Comparison of ENCODE assay signal across 13 cellular contexts in the genomic region with DNA sequence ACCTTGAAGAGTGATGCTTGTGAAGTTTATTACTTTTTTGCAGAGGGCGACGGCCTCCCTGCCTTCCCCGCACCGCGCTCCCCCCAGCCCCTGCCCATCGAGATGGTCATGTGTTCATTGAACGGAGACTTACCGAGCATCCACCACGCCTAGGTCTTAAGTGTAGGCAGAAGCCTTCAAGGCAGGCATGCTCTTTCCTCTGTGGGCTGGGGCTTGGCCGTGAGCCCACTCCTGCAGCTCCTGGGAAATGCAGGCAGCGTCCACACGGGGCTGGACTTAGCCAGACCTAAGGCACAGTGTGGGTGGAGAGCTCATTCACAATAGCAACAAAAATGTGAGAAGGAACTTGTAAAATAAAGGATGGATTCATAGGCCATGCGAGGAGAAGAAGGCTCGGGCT. TPM values are rescaled to one million over a fixed set of nuclear protein-coding genes. Genes with fewer than 3 reads are reported as not detected.
DNase-seq lines count a peak whose midpoint lies in the region; ATAC-seq, FAIRE-seq and TF ChIP-seq lines count a peak whose summit lies in the region.
"Had no signal": no experiment of that assay in that cellular context is flagged by ENCODE, and none has a peak within 500 bp of the region (broad histone marks: within the 10 kb centered on the region; RNA-seq: fewer than 3 reads in every experiment).

No MANE protein-coding gene starts in this region.

- DNase-seq in T-helper 1 cell (no peak), bronchial epithelial cell (ENCODE audit: low read depth) (peak; percentile 26), left colon (peak; percentile 5 to 38), type B pancreatic cell (ENCODE audit: extremely low spot score, unreplicated experiment) (no peak), NCI-H524 treated with DMSO at 0.1 percent for 48 hours (lab: John Stamatoyannopoulos, UW) (no peak)
- DNase-seq in stimulated activated CD4-positive, alpha-beta T cell treated with anti-CD3 and anti-CD28 coated beads, Interleukin-1b, Interleukin-23, amount 100 ng/mL, for 48 hours: no peak
- DNase-seq: effector memory CD4-positive, alpha-beta T cell had no signal

- H3K4me3 ChIP-seq in bronchial epithelial cell (ENCODE audit: low read depth, low read length): no peak overlapping the region
- H3K4me3 ChIP-seq: BLaER1 treated with 17β-estradiol and CSF1 and Interleukin-3, amounts not matched to agents 10 nM and 100 nM had no signal

- no peak overlapping the region for H3K4me3 Mint-ChIP-seq in T-helper 1 cell treated with Interleukin-12 subunit alpha and Interleukin-12 subunit beta and Interleukin-4 antibody, amounts not matched to agents 30 μg/mL and 1 μg/mL, for 36 hours
- no peak overlapping the region for H3K4me3 Mint-ChIP-seq in type B pancreatic cell
- H3K4me3 Mint-ChIP-seq: IgD-negative memory B cell had no signal

- TF ChIP-seq CTCF in bronchial epithelial cell (IDR thresholded peaks at IDR 0.05; ENCODE audit: insufficient read depth, low read length, severe bottlenecking) (no peak), type B pancreatic cell (conservative IDR thresholded peaks at IDR 0.05) (no peak)

- intact Hi-C loops in left colon (cut with DNase I, micrococcal nuclease): no loop called here

- no peaks in the 10 kb centered on the region for H3K9me3 Mint-ChIP-seq in T-helper 1 cell treated with Interleukin-12 subunit alpha and Interleukin-12 subunit beta and Interleukin-4 antibody, amounts not matched to agents 30 μg/mL and 1 μg/mL, for 36 hours
- H3K9me3 Mint-ChIP-seq in type B pancreatic cell: no peaks in the 10 kb centered on the region
- H3K9me3 Mint-ChIP-seq: IgD-negative memory B cell had no signal

- no peaks in the 10 kb centered on the region for H3K27me3 ChIP-seq in bronchial epithelial cell (ENCODE audit: control insufficient read depth, insufficient read depth, low read length)
- H3K27me3 ChIP-seq: BLaER1 treated with 17β-estradiol and CSF1 and Interleukin-3, amounts not matched to agents 10 nM and 100 nM had no signal

- H3K27ac Mint-ChIP-seq in T-helper 1 cell treated with Interleukin-12 subunit alpha and Interleukin-12 subunit beta and Interleukin-4 antibody, amounts not matched to agents 30 μg/mL and 1 μg/mL, for 36 hours: peak overlapping the region; percentile 31
- peak overlapping the region; percentile 15 for H3K27ac Mint-ChIP-seq in type B pancreatic cell
- H3K27ac Mint-ChIP-seq: IgD-negative memory B cell had no signal

- H3K36me3 ChIP-seq in bronchial epithelial cell (ENCODE audit: control insufficient read depth, insufficient read depth, low read length): peaks cover 6% of the 10 kb centered on the region

- peaks cover 45% of the 10 kb centered on the region for H3K36me3 Mint-ChIP-seq in T-helper 1 cell treated with Interleukin-12 subunit alpha and Interleukin-12 subunit beta and Interleukin-4 antibody, amounts not matched to agents 30 μg/mL and 1 μg/mL, for 36 hours (ENCODE audit: low read depth)
- peaks cover 4% of the 10 kb centered on the region for H3K36me3 Mint-ChIP-seq in type B pancreatic cell

- no peaks in the 10 kb centered on the region for H3K27me3 Mint-ChIP-seq in T-helper 1 cell treated with Interleukin-12 subunit alpha and Interleukin-12 subunit beta and Interleukin-4 antibody, amounts not matched to agents 30 μg/mL and 1 μg/mL, for 36 hours (ENCODE audit: low read depth)
- H3K27me3 Mint-ChIP-seq in type B pancreatic cell: no peaks in the 10 kb centered on the region
- H3K27me3 Mint-ChIP-seq: IgD-negative memory B cell had no signal

- H3K4me1 Mint-ChIP-seq in T-helper 1 cell treated with Interleukin-12 subunit alpha and Interleukin-12 subunit beta and Interleukin-4 antibody, amounts not matched to agents 30 μg/mL and 1 μg/mL, for 36 hours (ENCODE audit: low read depth): peaks cover 22% of the 10 kb centered on the region
- H3K4me1 Mint-ChIP-seq in type B pancreatic cell (ENCODE audit: unreplicated experiment): peaks cover 7% of the 10 kb centered on the region

- no peak for FAIRE-seq in bronchial epithelial cell (lab: Jason Lieb, UNC)
- FAIRE-seq: GM18507, H54 had no signal

- peak; percentile 29 for ATAC-seq in left colon
- ATAC-seq in HG03097 (IDR thresholded peaks at IDR 0.05; ENCODE audit: low FRiP score, unreplicated experiment): no peak

RNA-seq across cellular contexts. Expression of gene RNF213, which starts 19.2 kb away (rescaled TPM):
- 41.3 and 46.2 TPM in 2 replicates for total RNA-seq in bronchial epithelial cell
- 100 to 1,000 TPM in 1 of 2 donors, 10 to 100 TPM in 1; 95.9 to 142 TPM for total RNA-seq in left colon
- 47.3 and 57.0 TPM in 2 replicates for total RNA-seq in type B pancreatic cell (ENCODE audit: low replicate concordance)

RNA-seq across cellular contexts. Expression of gene SLC26A11, which starts 59.7 kb away (rescaled TPM):
- total RNA-seq in bronchial epithelial cell (1.3 and 2.6 TPM in 2 replicates), left colon (1 to 10 TPM; 9.4 to 10.0 TPM), type B pancreatic cell (ENCODE audit: low replicate concordance) (23.6 and 26.4 TPM in 2 replicates)

RNA-seq across cellular contexts. Expression of gene SGSH, which starts 59.8 kb away (rescaled TPM):
- total RNA-seq in bronchial epithelial cell: 6.1 and 9.6 TPM in 2 replicates
- total RNA-seq in left colon: 10 to 100 TPM; 51.2 to 54.9 TPM
- 40.5 and 45.4 TPM in 2 replicates for total RNA-seq in type B pancreatic cell (ENCODE audit: low replicate concordance)

Comparison
In these comparisons a context has a peak if more than half of its experiments do, and no peak if none do; other contexts are left out.
1. DNase-seq: peak in bronchial epithelial cell (single experiment) and left colon (2 of 2); none in T-helper 1 cell (0 of 5), type B pancreatic cell (single experiment), NCI-H524 treated with DMSO at 0.1 percent for 48 hours (single experiment) and stimulated activated CD4-positive, alpha-beta T cell treated with anti-CD3 and anti-CD28 coated beads, Interleukin-1b, Interleukin-23, amount 100 ng/mL, for 48 hours (single experiment).